8 cellular contexts compared by ENCODE assay signal in genomic region chr9:111597852-111598729, GRCh38. TPM values are rescaled to one million over a fixed set of nuclear protein-coding genes. Genes with fewer than 3 reads are reported as not detected.
DNase-seq lines count a peak whose midpoint lies in the region; ATAC-seq and TF ChIP-seq lines count a peak whose summit lies in the region.

No MANE protein-coding gene starts in this region.

- H3K4me3 ChIP-seq in HUES64 (ENCODE audit: low read length) (peak overlapping the region; percentile 68), SJSA1 (peak overlapping the region; percentile 46), ovary (peak overlapping the region; percentile 93), uterus (peak overlapping the region; percentile 46 to 58)

- DNase-seq in AG08396 (ENCODE audit: low spot score) (peak; percentile 48), SJSA1 (ENCODE audit: low read depth in 1 of 2, low spot score in 2 of 2) (peak in 1 of 2 experiments; percentile 29), Right ventricle myocardium superior (peak; percentile 80), ovary (peak; percentile 63 to 78 (median 68)), uterus (peak; percentile 73)

- H3K9me3 Mint-ChIP-seq in activated naive CD4-positive, alpha-beta T cell treated with anti-CD3 and anti-CD28 coated beads, Interleukin-2, amount 50 U/mL, for 24 hours, result no peaks in the 10 kb centered on the region

- H3K27ac ChIP-seq in HUES64 (ENCODE audit: low read depth, low read length) (no peak overlapping the region), SJSA1 (0 out of 2 replicates have a peak overlapping the region, but pooled peaks have one; percentile 23), ovary (peak overlapping the region; percentile 67 to 77), uterus (peak overlapping the region; percentile 83 to 86)

- TF ChIP-seq POLR2A in ovary (IDR thresholded peaks at IDR 0.05) (no peak), uterus (IDR thresholded peaks at IDR 0.05) (no peak)

- H3K27me3 ChIP-seq in HUES64 (ENCODE audit: insufficient read depth, low read length) (peaks cover 9% of the 10 kb centered on the region; the same call in 1 of the 2 replicates), SJSA1 (replicated peaks) (no peaks in the 10 kb centered on the region), ovary (no peaks in the 10 kb centered on the region), uterus (no peaks in the 10 kb centered on the region)

- H3K4me3 Mint-ChIP-seq in activated naive CD4-positive, alpha-beta T cell treated with anti-CD3 and anti-CD28 coated beads, Interleukin-2, amount 50 U/mL, for 24 hours, result peak overlapping the region; percentile 90

- no peak for TF ChIP-seq EP300 in ovary (IDR thresholded peaks at IDR 0.05)

- peaks cover 23% of the 10 kb centered on the region for H3K4me1 Mint-ChIP-seq in activated naive CD4-positive, alpha-beta T cell treated with anti-CD3 and anti-CD28 coated beads, Interleukin-2, amount 50 U/mL, for 24 hours

- WGBS in HUES64, result 2% methylated on average over 41 of the region's 41 CpGs
- WGBS in ovary, 3 donors, result 0 to 1% (median 1%) methylated on average over 41 of the region's 41 CpGs

- intact Hi-C loops in Right ventricle myocardium superior (cut with DNase I) (no loop called here), ovary (cut with DNase I) (loop anchor here in 2 of 4 donors (10.0 kb wide), 1 partner anchor 477 kb away; no protein-coding TSS in a partner anchor), uterus (cut with DNase I; ENCODE audit: low total_unique reads) (no loop called here)

- peaks cover 24% of the 10 kb centered on the region for H3K36me3 ChIP-seq in HUES64 (ENCODE audit: insufficient read depth, low read length)
- H3K36me3 ChIP-seq in SJSA1, result peaks cover 28% of the 10 kb centered on the region
- H3K36me3 ChIP-seq in ovary, result no peaks in the 10 kb centered on the region
- H3K36me3 ChIP-seq in uterus, result no peaks in the 10 kb centered on the region

- H3K9ac ChIP-seq in HUES64 (ENCODE audit: low read depth, low read length), result peak overlapping the region; percentile 66

- H3K4me1 ChIP-seq in HUES64 (ENCODE audit: insufficient read depth, low read length) (no peaks in the 10 kb centered on the region), SJSA1 (replicated peaks) (peaks cover 4% of the 10 kb centered on the region; the same call in 1 of the 2 replicates), ovary (ENCODE audit: insufficient read depth) (no peaks in the 10 kb centered on the region), uterus (no peaks in the 10 kb centered on the region)

- no peak overlapping the region for H3K27ac Mint-ChIP-seq in activated naive CD4-positive, alpha-beta T cell treated with anti-CD3 and anti-CD28 coated beads, Interleukin-2, amount 50 U/mL, for 24 hours

- ATAC-seq in GM18868 (IDR thresholded peaks at IDR 0.05; ENCODE audit: unreplicated experiment) (peak; percentile 46), Right ventricle myocardium superior (ENCODE audit: poor library complexity) (peak; percentile 74)

- H3K9me3 ChIP-seq in HUES64 (ENCODE audit: insufficient read depth, low read depth, low read length), result no peaks in the 10 kb centered on the region
- no peaks in the 10 kb centered on the region for H3K9me3 ChIP-seq in SJSA1 (replicated peaks)
- no peaks in the 10 kb centered on the region for H3K9me3 ChIP-seq in ovary
- no peaks in the 10 kb centered on the region for H3K9me3 ChIP-seq in uterus

- no peaks in the 10 kb centered on the region for H3K36me3 Mint-ChIP-seq in activated naive CD4-positive, alpha-beta T cell treated with anti-CD3 and anti-CD28 coated beads, Interleukin-2, amount 50 U/mL, for 24 hours

- peaks cover 18% of the 10 kb centered on the region for H3K27me3 Mint-ChIP-seq in activated naive CD4-positive, alpha-beta T cell treated with anti-CD3 and anti-CD28 coated beads, Interleukin-2, amount 50 U/mL, for 24 hours

- TF ChIP-seq CTCF in ovary (IDR thresholded peaks at IDR 0.05), result peak; percentile 6 to 59 (median 33)
- peak; percentile 31 to 69 (median 52) for TF ChIP-seq CTCF in uterus (IDR thresholded peaks at IDR 0.05)

RNA-seq across cellular contexts. Expression of gene PTGR1, which starts 1.4 kb away (rescaled TPM):
- 17.1 TPM for polyA plus RNA-seq in HUES64 (2013, experiment 1 of 2)
- 22.2 TPM for polyA plus RNA-seq in HUES64 (2013, experiment 2 of 2)
- total RNA-seq in SJSA1 (2014; rRNA removed; shearing (Covaris generic)), result 86.8 and 152 TPM in 2 replicates
- total RNA-seq in Right ventricle myocardium superior, result 44.6 TPM
- 10 to 100 TPM; 21.5 to 45.3 (median 31.5) TPM for total RNA-seq in ovary
- 10 to 100 TPM in 1 of 2 donors, 1 to 10 TPM in 1; 7.3 to 16.7 TPM for polyA plus RNA-seq in ovary
- 10 to 100 TPM in 3 of 4 donors, under 1 TPM in 1; 0.77 to 71.1 (median 42.0) TPM for total RNA-seq in uterus

RNA-seq across cellular contexts. Expression of gene DNAJC25, which starts 33.0 kb away (rescaled TPM):
- 7.3 TPM for polyA plus RNA-seq in HUES64 (2013, experiment 1 of 2)
- 8.6 TPM for polyA plus RNA-seq in HUES64 (2013, experiment 2 of 2)
- total RNA-seq in SJSA1 (2014; rRNA removed; shearing (Covaris generic)), result 7.3 and 11.1 TPM in 2 replicates
- total RNA-seq in Right ventricle myocardium superior, result 4.9 TPM
- 10 to 100 TPM in 1 of 7 donors, 1 to 10 TPM in 6; 5.3 to 12.3 (median 7.9) TPM for total RNA-seq in ovary
- polyA plus RNA-seq in ovary, result 1 to 10 TPM; 5.5 to 8.9 TPM
- 10 to 100 TPM in 1 of 4 donors, 1 to 10 TPM in 2, not detected in 1; 8.4 to 24.7 (median 9.1) TPM for total RNA-seq in uterus
